Comparison of ENCODE assay signal across 32 cellular contexts in genomic region chr4:3875466-3875865, GRCh38.
"Had no signal": no experiment of that assay in that cellular context is flagged by ENCODE, and none has a peak within 500 bp of the region (broad histone marks: within the 10 kb centered on the region; RNA-seq: fewer than 3 reads in every experiment).

No MANE protein-coding gene starts in this region.

- H3K36me3 Mint-ChIP-seq: neural progenitor cell; stimulated activated effector memory CD8-positive, alpha-beta T cell treated with anti-CD3 and anti-CD28 coated beads, Interleukin-12 subunit alpha, Interleukin-12 subunit beta, amount 100 ng/mL, for 72 hours; type B pancreatic cell had no signal

- H3K9me3 Mint-ChIP-seq: activated naive CD4-positive, alpha-beta T cell treated with anti-CD3 and anti-CD28 coated beads, Interleukin-2, amount 50 U/mL, for 24 hours had no signal

- H3K4me3 Mint-ChIP-seq: activated CD4-positive, alpha-beta memory T cell treated with anti-CD3 and anti-CD28 coated beads for 36 hours; activated naive CD4-positive, alpha-beta T cell treated with anti-CD3 and anti-CD28 coated beads, Interleukin-2, amount 50 U/mL, for 24 hours; activated T-cell treated with anti-CD3 and anti-CD28 coated beads, Interleukin-2, amount 50 U/mL, for 4 hours; activated T-helper 17 cell treated with anti-CD3 and anti-CD28 coated beads, Interleukin-2, amount 50 U/mL, for 72 hours; naive thymus-derived CD4-positive, alpha-beta T cell; neural progenitor cell; stimulated activated effector memory CD8-positive, alpha-beta T cell treated with anti-CD3 and anti-CD28 coated beads, Interleukin-12 subunit alpha, Interleukin-12 subunit beta, amount 100 ng/mL, for 72 hours; stimulated activated naive CD8-positive, alpha-beta T cell treated with anti-CD3 and anti-CD28 coated beads, Interleukin-15, amount 100 ng/mL, for 72 hours; T-helper 17 cell; type B pancreatic cell had no signal

- DNase-seq: activated CD4-positive, alpha-beta memory T cell treated with anti-CD3 and anti-CD28 coated beads for 36 hours; activated CD4-positive, alpha-beta T cell treated with anti-CD3 and anti-CD28 coated beads for 48 hours; activated CD8-positive, alpha-beta memory T cell treated with anti-CD3 and anti-CD28 coated beads, Interleukin-2, amount 50 U/mL, for 4 hours; activated T-cell treated with anti-CD3 and anti-CD28 coated beads, Interleukin-2, amount 50 U/mL, for 4 hours; body of pancreas; cerebellar nuclear complex; colonic mucosa; effector memory CD4-positive, alpha-beta T cell; erythroblast; hippocampal formation; immature natural killer cell; midbrain; naive thymus-derived CD4-positive, alpha-beta T cell; occipital lobe; right cardiac atrium; stimulated activated CD4-positive, alpha-beta T cell treated with anti-CD3 and anti-CD28 coated beads, Interleukin-12 subunit alpha, Interleukin-12 subunit beta, amount 100 ng/mL, for 4 hours; stimulated activated CD4-positive, alpha-beta T cell treated with anti-CD3 and anti-CD28 coated beads, Interleukin-4, amount 100 ng/mL, for 1 hour; stimulated activated naive CD8-positive, alpha-beta T cell treated with anti-CD3 and anti-CD28 coated beads, Interleukin-15, amount 100 ng/mL, for 72 hours; substantia nigra; SW 1271; T-helper 17 cell; T1000 had no signal

- H3K4me3 ChIP-seq: body of pancreas, colonic mucosa, gastroesophageal sphincter, neural progenitor cell, skin epidermis, uterus had no signal

- H3K27ac ChIP-seq: body of pancreas, colonic mucosa, gastroesophageal sphincter, neural progenitor cell, skin epidermis, uterus, WERI-Rb-1 had no signal

- ATAC-seq: activated CD4-positive, CD25-positive, alpha-beta regulatory T cell treated with anti-CD3 and anti-CD28 coated beads, Interleukin-2, amount 50 U/mL, for 24 hours; activated T-cell treated with anti-CD3 and anti-CD28 coated beads, Interleukin-2, amount 50 U/mL, for 4 hours; activated T-helper 17 cell treated with anti-CD3 and anti-CD28 coated beads, Interleukin-2, amount 50 U/mL, for 72 hours; body of pancreas; gastroesophageal sphincter; naive thymus-derived CD4-positive, alpha-beta T cell; right cardiac atrium; stimulated activated effector memory CD8-positive, alpha-beta T cell treated with anti-CD3 and anti-CD28 coated beads, Interleukin-12 subunit alpha, Interleukin-12 subunit beta, amount 100 ng/mL, for 72 hours; stimulated activated naive CD8-positive, alpha-beta T cell treated with anti-CD3 and anti-CD28 coated beads, Interleukin-15, amount 100 ng/mL, for 72 hours; T-helper 17 cell had no signal

- H3K9ac ChIP-seq: neural progenitor cell had no signal

- H3K36me3 ChIP-seq: colonic mucosa, gastroesophageal sphincter, neural progenitor cell, uterus, WERI-Rb-1 had no signal

- H3K9me3 ChIP-seq: body of pancreas, colonic mucosa, uterus had no signal

- H3K4me1 ChIP-seq: colonic mucosa had no signal

- H3K27ac Mint-ChIP-seq: activated CD4-positive, alpha-beta memory T cell treated with anti-CD3 and anti-CD28 coated beads for 36 hours; activated naive CD4-positive, alpha-beta T cell treated with anti-CD3 and anti-CD28 coated beads, Interleukin-2, amount 50 U/mL, for 24 hours; activated T-helper 17 cell treated with anti-CD3 and anti-CD28 coated beads, Interleukin-2, amount 50 U/mL, for 72 hours; immature natural killer cell; naive thymus-derived CD4-positive, alpha-beta T cell; neural progenitor cell; stimulated activated effector memory CD8-positive, alpha-beta T cell treated with anti-CD3 and anti-CD28 coated beads, Interleukin-12 subunit alpha, Interleukin-12 subunit beta, amount 100 ng/mL, for 72 hours; stimulated activated naive CD8-positive, alpha-beta T cell treated with anti-CD3 and anti-CD28 coated beads, Interleukin-15, amount 100 ng/mL, for 72 hours; T-helper 17 cell; type B pancreatic cell had no signal
